In genomic region chr17:2414665-2415064, GRCh38 we compare ENCODE assay signal across 27 cellular contexts.
"Had no signal": no experiment of that assay in that cellular context is flagged by ENCODE, and none has a peak within 500 bp of the region (broad histone marks: within the 10 kb centered on the region; RNA-seq: fewer than 3 reads in every experiment).

No MANE protein-coding gene starts in this region.

- H3K9me3 ChIP-seq: MG63, Peyer's patch had no signal

- H3K27ac Mint-ChIP-seq: activated CD8-positive, alpha-beta T cell treated with anti-CD3 and anti-CD28 coated beads, Interleukin-2, amount 10 ng/mL, durations not matched to agents 7 days and 5 days; activated naive CD4-positive, alpha-beta T cell treated with anti-CD3 and anti-CD28 coated beads, Interleukin-2, amount 10 ng/mL, durations not matched to agents 7 days and 5 days; activated naive CD8-positive, alpha-beta T cell treated with anti-CD3 and anti-CD28 coated beads for 36 hours; activated T-helper 2 cell treated with anti-CD3 and anti-CD28 coated beads, Interferon-gamma antibody, Interleukin-2, Interleukin-4, amounts not matched to agents 10 μg/mL and 5 μg/mL and 100 μg/mL, durations not matched to agents 14 hours and 24 hours and 36 hours; T-helper 1 cell treated with Interleukin-12 subunit alpha and Interleukin-12 subunit beta and Interleukin-4 antibody, amounts not matched to agents 30 μg/mL and 1 μg/mL, for 36 hours had no signal

- H3K4me3 Mint-ChIP-seq: activated CD8-positive, alpha-beta T cell treated with anti-CD3 and anti-CD28 coated beads, Interleukin-2, amount 10 ng/mL, durations not matched to agents 7 days and 5 days; activated naive CD4-positive, alpha-beta T cell treated with anti-CD3 and anti-CD28 coated beads, Interleukin-2, amount 10 ng/mL, durations not matched to agents 7 days and 5 days; activated naive CD8-positive, alpha-beta T cell treated with anti-CD3 and anti-CD28 coated beads for 36 hours; T-helper 1 cell treated with Interleukin-12 subunit alpha and Interleukin-12 subunit beta and Interleukin-4 antibody, amounts not matched to agents 30 μg/mL and 1 μg/mL, for 36 hours; WTC11 had no signal

- DNase-seq: activated CD4-positive, alpha-beta T cell treated with anti-CD3 and anti-CD28 coated beads for 48 hours; activated CD4-positive, alpha-beta T cell treated with anti-CD3 and anti-CD28 coated beads, Interleukin-2, amount 50 U/mL, for 4 hours; activated CD4-positive, CD25-positive, alpha-beta regulatory T cell treated with anti-CD3 and anti-CD28 coated beads, Interleukin-2, amount 50 U/mL, for 72 hours; activated CD8-positive, alpha-beta T cell treated with anti-CD3 and anti-CD28 coated beads, Interleukin-2, amount 10 ng/mL, durations not matched to agents 7 days and 5 days; activated gamma-delta T cell treated with Interleukin-2 at 50 U/mL for 16 hours; activated naive CD4-positive, alpha-beta T cell treated with anti-CD3 and anti-CD28 coated beads, Interleukin-2, amount 10 ng/mL, durations not matched to agents 7 days and 5 days; activated naive CD8-positive, alpha-beta T cell treated with anti-CD3 and anti-CD28 coated beads for 36 hours; activated T-cell treated with anti-CD3 and anti-CD28 coated beads, Interleukin-2, amount 50 U/mL, for 48 hours; cerebellar nuclear complex; MG63; MV-4-11; NCI-H1092 treated with DMSO at 0.1 percent for 48 hours; NCI-H1436; NCI-H1694 treated with DMSO at 0.1 percent for 48 hours; NCI-H2029 treated with DMSO at 0.1 percent for 48 hours; NCI-H345; NCI-H510A treated with DMSO at 0.1 percent for 48 hours; NCI-H69; NK-92 treated with Interleukin-12 subunit alpha and Interleukin-12 subunit beta, amount 100 ng/mL, for 24 hours; OCI-M1; Peyer's patch; SHP77 treated with DMSO at 0.1 percent for 48 hours; T-helper 9 cell had no signal

- H3K4me1 Mint-ChIP-seq: activated naive CD8-positive, alpha-beta T cell treated with anti-CD3 and anti-CD28 coated beads for 36 hours had no signal

- H3K27me3 Mint-ChIP-seq: activated naive CD4-positive, alpha-beta T cell treated with anti-CD3 and anti-CD28 coated beads, Interleukin-2, amount 10 ng/mL, durations not matched to agents 7 days and 5 days; activated naive CD8-positive, alpha-beta T cell treated with anti-CD3 and anti-CD28 coated beads for 36 hours had no signal

- H3K36me3 Mint-ChIP-seq: activated naive CD4-positive, alpha-beta T cell treated with anti-CD3 and anti-CD28 coated beads, Interleukin-2, amount 10 ng/mL, durations not matched to agents 7 days and 5 days had no signal

- ATAC-seq: activated CD8-positive, alpha-beta T cell treated with anti-CD3 and anti-CD28 coated beads, Interleukin-2, amount 10 ng/mL, durations not matched to agents 7 days and 5 days; WTC11 had no signal

- H3K27ac ChIP-seq: KMS-11, Peyer's patch had no signal

- H3K4me3 ChIP-seq: MG63, Peyer's patch had no signal

- H3K9me3 Mint-ChIP-seq: activated naive CD4-positive, alpha-beta T cell treated with anti-CD3 and anti-CD28 coated beads, Interleukin-2, amount 10 ng/mL, durations not matched to agents 7 days and 5 days; activated naive CD8-positive, alpha-beta T cell treated with anti-CD3 and anti-CD28 coated beads for 36 hours; activated T-helper 2 cell treated with anti-CD3 and anti-CD28 coated beads, Interferon-gamma antibody, Interleukin-2, Interleukin-4, amounts not matched to agents 10 μg/mL and 5 μg/mL and 100 μg/mL, durations not matched to agents 14 hours and 24 hours and 36 hours; T-helper 1 cell treated with Interleukin-12 subunit alpha and Interleukin-12 subunit beta and Interleukin-4 antibody, amounts not matched to agents 30 μg/mL and 1 μg/mL, for 36 hours; WTC11 had no signal
